ENCODE assay signal across 10 cellular contexts in genomic region chr2:30664761-30665358, GRCh38.
A peak's percentile ranks its signal among the peaks of the same experiment; 100 is the strongest.
DNase-seq lines count a peak whose midpoint lies in the region; ATAC-seq and TF ChIP-seq lines count a peak whose summit lies in the region.
"Had no signal": no experiment of that assay in that cellular context is flagged by ENCODE, and none has a peak within 500 bp of the region (broad histone marks: within the 10 kb centered on the region; RNA-seq: fewer than 3 reads in every experiment).

No MANE protein-coding gene starts in this region.

- H2AK9ac ChIP-seq in IMR-90 (replicated peaks; ENCODE audit: low read depth, low read length, poor library complexity), result peak overlapping the region; percentile 93

- no peaks in the 10 kb centered on the region for H3K36me3 ChIP-seq in IMR-90 (ENCODE audit: control insufficient read depth, insufficient read depth, low read length)
- no peaks in the 10 kb centered on the region for H3K36me3 ChIP-seq in rectal smooth muscle tissue (ENCODE audit: control insufficient read depth, insufficient read depth, low read length)
- H3K36me3 ChIP-seq: upper lobe of right lung had no signal

- no peak for TF ChIP-seq POLR2A in IMR-90 (IDR thresholded peaks at IDR 0.05; ENCODE audit: low read depth, low read length)

- H2BK15ac ChIP-seq in IMR-90 (ENCODE audit: low read depth, low read length), result peak overlapping the region; percentile 98

- intact Hi-C loops in IMR-90 (cut with micrococcal nuclease), result loop anchor here (2.0 kb wide), 1 partner anchor 364 kb away; no protein-coding TSS in a partner anchor

- POLR2A ChIA-PET in IMR-90 (lab: Charles Lee; ENCODE audit: unreplicated experiment), result interaction anchor here (0.7 to 1.4 kb wide), 5 partner anchors 15 to 1061 kb away, joined by 3 to 7 read pairs (median 3); partner anchors contain the start of gene LCLAT1

- H4K8ac ChIP-seq in IMR-90 (ENCODE audit: low read depth in 2 of 2, low read length in 2 of 2), result peak overlapping the region; percentile 98 to 99

- DNase-seq in Caki2 (ENCODE audit: low read depth) (peak; percentile 73), IMR-90 (peak; percentile 97), choroid plexus epithelial cell (ENCODE audit: low read depth) (peak; percentile 89), SIG-M5 treated with dmso at 0.1 percent for 504 hours (lab: John Stamatoyannopoulos, UW; ENCODE audit: unreplicated experiment) (no peak)
- DNase-seq: NCI-H748 treated with DMSO at 0.1 percent for 48 hours, upper lobe of right lung had no signal

- 50% methylated on average over 1 of the region's 8 CpGs; no CpG with 5 or more reads in 1 of the 2 experiments for WGBS in IMR-90 (ENCODE audit: extremely low coverage in 2 of 2, insufficient read length in 1 of 2), 2 experiments

- H3K4me3 ChIP-seq in IMR-90 (ENCODE audit: insufficient read depth, low read depth, low read length) (no peak overlapping the region), choroid plexus epithelial cell (ENCODE audit: low read depth, low read length) (no peak overlapping the region), rectal smooth muscle tissue (ENCODE audit: low read length) (no peak overlapping the region)
- H3K4me3 ChIP-seq: upper lobe of right lung had no signal

- TF ChIP-seq CTCF in IMR-90 (conservative IDR thresholded peaks at IDR 0.05; ENCODE audit: low read depth, low read length) (no peak), choroid plexus epithelial cell (conservative IDR thresholded peaks at IDR 0.05; ENCODE audit: low read depth, low read length) (no peak)

- peaks cover 0 to 16% of the 10 kb centered on the region in 2 experiments; a peak in 3 of 4 replicates for H3K79me1 ChIP-seq in IMR-90 (ENCODE audit: low read depth in 1 of 2, low read length in 2 of 2)

- H3K9ac ChIP-seq in IMR-90 (ENCODE audit: low read depth, low read length), result peak overlapping the region; percentile 64
- H3K9ac ChIP-seq in rectal smooth muscle tissue (ENCODE audit: low read length), result no peak overlapping the region

- H3K4ac ChIP-seq in IMR-90 (ENCODE audit: low read depth, low read length), result peak overlapping the region; percentile 98

- H3K4me2 ChIP-seq in IMR-90 (ENCODE audit: low read depth, low read length), result peak overlapping the region; percentile 38; the same call in 1 of the 2 replicates

- H2AK5ac ChIP-seq in IMR-90 (ENCODE audit: low read depth, low read length), result peak overlapping the region; percentile 98

- peaks cover 4% of the 10 kb centered on the region for H3K9me3 ChIP-seq in IMR-90 (ENCODE audit: control insufficient read depth, insufficient read depth, low read length)
- H3K9me3 ChIP-seq: upper lobe of right lung had no signal

- H3K27me3 ChIP-seq in IMR-90 (ENCODE audit: control insufficient read depth, insufficient read depth, low read length), result no peaks in the 10 kb centered on the region
- H3K27me3 ChIP-seq in rectal smooth muscle tissue (ENCODE audit: control insufficient read depth, insufficient read depth, low read length), result no peaks in the 10 kb centered on the region
- H3K27me3 ChIP-seq: upper lobe of right lung had no signal

- H3K14ac ChIP-seq in IMR-90 (replicated peaks; ENCODE audit: low read depth, low read length), result peak overlapping the region; percentile 98

- in situ Hi-C loops in Caki2 (cut with HindIII; ENCODE audit: low pct_unique_long_range_greater_than_20kb, low sequenced_read_pairs), result no loop called here
- in situ Hi-C loops in IMR-90 (cut with MboI; ENCODE audit: low sequenced_read_pairs), result no loop called here

- peak overlapping the region; percentile 97 for H3K27ac ChIP-seq in IMR-90 (ENCODE audit: insufficient read depth, low read length)
- peak overlapping the region; percentile 47 for H3K27ac ChIP-seq in rectal smooth muscle tissue (ENCODE audit: low read depth, low read length)
- H3K27ac ChIP-seq: upper lobe of right lung had no signal

- no peaks in the 10 kb centered on the region for H4K20me1 ChIP-seq in IMR-90 (ENCODE audit: insufficient read depth, low read length)

- H4K5ac ChIP-seq in IMR-90 (ENCODE audit: low read depth, low read length), result peak overlapping the region; percentile 96

- H3K23ac ChIP-seq in IMR-90 (ENCODE audit: low read depth, low read length), result peak overlapping the region; percentile 99

- peak overlapping the region; percentile 99 for H4K91ac ChIP-seq in IMR-90 (ENCODE audit: insufficient read depth, low read depth, low read length)

- H2AFZ ChIP-seq in IMR-90 (replicated peaks; ENCODE audit: low read length, poor library complexity), result peak overlapping the region; percentile 77

- ATAC-seq in IMR-90 (ENCODE audit: low read depth) (peak; percentile 82), GM18861 (IDR thresholded peaks at IDR 0.05; ENCODE audit: unreplicated experiment) (no peak), GM18868 (IDR thresholded peaks at IDR 0.05; ENCODE audit: unreplicated experiment) (no peak), HG03378 (IDR thresholded peaks at IDR 0.05; ENCODE audit: unreplicated experiment) (no peak)

- peaks cover 23% of the 10 kb centered on the region for H3K9me1 ChIP-seq in IMR-90 (ENCODE audit: insufficient read depth, low read length)

- peak overlapping the region; percentile 100 for H2BK120ac ChIP-seq in IMR-90 (ENCODE audit: low read depth, low read length)

- peak overlapping the region; percentile 99 for H2BK5ac ChIP-seq in IMR-90 (ENCODE audit: low read depth, low read length, poor library complexity, severe bottlenecking)

- H2BK20ac ChIP-seq in IMR-90 (ENCODE audit: low read depth, low read length), result peak overlapping the region; percentile 100

- CTCF ChIA-PET in IMR-90 (lab: Yijun Ruan, JAX), result interaction anchor here (0.6 to 2.5 kb wide), 3 partner anchors 47 to 1615 kb away, joined by 3 to 6 read pairs (median 4); no protein-coding TSS in a partner anchor

- peak overlapping the region; percentile 98 for H3K56ac ChIP-seq in IMR-90 (ENCODE audit: extremely low read depth, insufficient read depth, low read length)

- dilution Hi-C loops in IMR-90 (cut with HindIII; ENCODE audit: low sequenced_read_pairs, unreplicated experiment), result no loop called here

- BruUV-seq in IMR-90 (replicated peaks; lab: Mats Ljungman, UMichigan), result no TSS peak

- peak overlapping the region; percentile 99 for H3K18ac ChIP-seq in IMR-90 (ENCODE audit: low read depth, low read length)

- H3K4me1 ChIP-seq in IMR-90 (ENCODE audit: control insufficient read depth, insufficient read depth, low read length) (peaks cover 26% of the 10 kb centered on the region), rectal smooth muscle tissue (ENCODE audit: control insufficient read depth, insufficient read depth, low read length) (peaks cover 4% of the 10 kb centered on the region)
- H3K4me1 ChIP-seq: upper lobe of right lung had no signal

- no peak for TF ChIP-seq RAD21 in IMR-90 (IDR thresholded peaks at IDR 0.05; ENCODE audit: low read length)

TF ChIP-seq in IMR-90, 13 proteins besides CTCF, POLR2A, EP300 and RAD21:
- TF ChIP-seq CHD1 (IDR thresholded peaks at IDR 0.05; ENCODE audit: low read depth, low read length) (no peak), MXI1 (IDR thresholded peaks at IDR 0.05; ENCODE audit: borderline replicate concordance, low read depth, low read length) (no peak), MAFK (IDR thresholded peaks at IDR 0.05; ENCODE audit: low read depth, low read length) (no peak), FOS (IDR thresholded peaks at IDR 0.05; ENCODE audit: low read depth, low read length) (peak; percentile 95), BHLHE40 (IDR thresholded peaks at IDR 0.05; ENCODE audit: low read depth, low read length) (peak; percentile 26; the same call in 1 of the 2 replicates), RCOR1 (IDR thresholded peaks at IDR 0.05; ENCODE audit: insufficient replicate concordance, low read length) (no peak), RFX5 (IDR thresholded peaks at IDR 0.05; ENCODE audit: low read depth, low read length) (no peak), CEBPB (IDR thresholded peaks at IDR 0.05; ENCODE audit: low read depth, low read length) (no peak), ELK1 (IDR thresholded peaks at IDR 0.05; ENCODE audit: borderline replicate concordance, low read depth, low read length) (no peak), NFE2L2 (IDR thresholded peaks at IDR 0.05; ENCODE audit: low read depth, low read length) (no peak), MAZ (IDR thresholded peaks at IDR 0.05; ENCODE audit: borderline replicate concordance, low read depth, low read length) (peak; percentile 91), SMC3 (IDR thresholded peaks at IDR 0.05; ENCODE audit: low read depth, low read length) (no peak), USF2 (IDR thresholded peaks at IDR 0.05; ENCODE audit: low read depth, low read length) (no peak)
